In the genomic region with DNA sequence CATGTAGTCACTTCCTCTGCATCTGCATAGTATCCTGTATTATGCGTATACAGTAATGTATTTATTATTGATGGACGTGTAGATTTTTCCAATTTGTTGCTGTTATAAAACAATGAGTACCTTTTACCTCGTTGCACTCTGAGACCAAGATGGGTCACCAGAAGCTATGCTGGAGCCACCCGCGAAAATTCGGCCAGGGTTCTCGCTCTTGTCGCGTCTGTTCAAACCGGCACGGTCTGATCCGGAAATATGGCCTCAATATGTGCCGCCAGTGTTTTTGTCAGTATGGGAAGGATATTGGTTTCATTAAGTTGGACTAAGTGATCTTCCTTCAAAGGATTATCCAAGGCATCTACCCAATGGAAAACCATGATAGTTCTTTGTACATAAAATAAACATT, we compare ENCODE assay signal across 8 cellular contexts. TPM values are rescaled to one million over a fixed set of nuclear protein-coding genes. Genes with fewer than 3 reads are reported as not detected.
DNase-seq lines count a peak whose midpoint lies in the region; ATAC-seq and TF ChIP-seq lines count a peak whose summit lies in the region.

No MANE protein-coding gene starts in this region.

- 0 out of 2 replicates have a peak, but pooled peaks cover 6% of the 10 kb centered on the region for H3K36me3 ChIP-seq in PC-9 (ENCODE audit: low read depth)

- peaks cover 4% of the 10 kb centered on the region for H3F3A ChIP-seq in PC-9 (ENCODE audit: insufficient read depth, low read depth)

- H3K36me3 Mint-ChIP-seq in progenitor cell of endocrine pancreas (ENCODE audit: insufficient read depth), result peaks cover 6% of the 10 kb centered on the region

- H3K4me1 ChIP-seq in PC-9 (replicated peaks; ENCODE audit: insufficient read depth), result peaks cover 34% of the 10 kb centered on the region

- H3K27me3 ChIP-seq in PC-9 (ENCODE audit: insufficient read depth, low read depth), result no peaks in the 10 kb centered on the region

- peaks cover 51% of the 10 kb centered on the region for H4K20me1 ChIP-seq in PC-9 (ENCODE audit: insufficient read depth)

- POLR2A ChIA-PET in PC-9 (lab: Charles Lee; ENCODE audit: unreplicated experiment), result no interaction called here

- H3K27ac Mint-ChIP-seq in progenitor cell of endocrine pancreas, result peak overlapping the region; percentile 88

- no peaks in the 10 kb centered on the region for H3K27me3 Mint-ChIP-seq in progenitor cell of endocrine pancreas

- TF ChIP-seq CTCF in GM12864 (IDR thresholded peaks at IDR 0.05; ENCODE audit: low read depth, low read length, missing control alignments) (no peak), PC-9 (conservative IDR thresholded peaks at IDR 0.05) (no peak), epithelial cell of esophagus (IDR thresholded peaks at IDR 0.05; ENCODE audit: insufficient read depth, low read depth, low read length, missing control alignments) (no peak), progenitor cell of endocrine pancreas (IDR thresholded peaks at IDR 0.05; ENCODE audit: unreplicated experiment) (no peak)

- ATAC-seq in HG02852 (IDR thresholded peaks at IDR 0.05; ENCODE audit: unreplicated experiment), result no peak

- BruUV-seq in PC-9 (replicated peaks; lab: Mats Ljungman, UMichigan), result no TSS peak

- H3K27ac ChIP-seq in PC-9, result no peak overlapping the region

- H3K4me3 ChIP-seq in GM12864 (ENCODE audit: low read depth, low read length) (peak overlapping the region; percentile 78), PC-9 (peak overlapping the region; percentile 83), epithelial cell of esophagus (ENCODE audit: low read length) (peak overlapping the region; percentile 84)

- intact Hi-C loops in PC-9 (cut with micrococcal nuclease; ENCODE audit: unreplicated experiment), result no loop called here

- H3K9me3 ChIP-seq in PC-9 (ENCODE audit: insufficient read depth, low read depth), result no peaks in the 10 kb centered on the region

- H3K79me2 ChIP-seq in PC-9 (ENCODE audit: low read depth), result peaks cover 80% of the 10 kb centered on the region

- no peak overlapping the region for H2AFZ ChIP-seq in PC-9

- DNase-seq in GM12864 (ENCODE audit: low read depth) (no peak), PC-9 (no peak), epithelial cell of esophagus (ENCODE audit: low read depth) (no peak), progenitor cell of endocrine pancreas (ENCODE audit: low spot score, unreplicated experiment) (no peak), KG1 (lab: John Stamatoyannopoulos, UW) (no peak), NCI-H1436 treated with DMSO at 0.1 percent for 48 hours (lab: John Stamatoyannopoulos, UW) (no peak), amygdala (lab: John Stamatoyannopoulos, UW) (no peak)

- CTCF ChIA-PET in PC-9 (lab: Charles Lee), result no interaction called here

- peak overlapping the region; percentile 99 for H3K4me3 Mint-ChIP-seq in progenitor cell of endocrine pancreas (ENCODE audit: low read depth)

- no peaks in the 10 kb centered on the region for H3K9me3 Mint-ChIP-seq in progenitor cell of endocrine pancreas (ENCODE audit: low read depth)

- H3K9me2 ChIP-seq in PC-9 (ENCODE audit: insufficient read depth), result no peaks in the 10 kb centered on the region

- H3K4me2 ChIP-seq in PC-9, result peak overlapping the region; percentile 82

- H3K4me1 Mint-ChIP-seq in progenitor cell of endocrine pancreas (ENCODE audit: low read depth), result peaks cover 18% of the 10 kb centered on the region

RNA-seq across cellular contexts. Expression of a gene that starts 1.0 kb away (rescaled TPM):
- 138 and 196 TPM in 2 replicates for total RNA-seq in PC-9 (2021)
- total RNA-seq in progenitor cell of endocrine pancreas, result 93.5 and 101 TPM in 2 replicates

RNA-seq across cellular contexts. Expression of a gene that starts 3.9 kb away (rescaled TPM):
- total RNA-seq in PC-9 (2021) (37.8 and 42.2 TPM in 2 replicates), progenitor cell of endocrine pancreas (32.8 and 34.1 TPM in 2 replicates)

RNA-seq across cellular contexts. Expression of a gene that starts 51.2 kb away (rescaled TPM):
- total RNA-seq in PC-9 (2021) (72.2 and 78.1 TPM in 2 replicates), progenitor cell of endocrine pancreas (78.1 and 81.1 TPM in 2 replicates)
